In the genomic region with DNA sequence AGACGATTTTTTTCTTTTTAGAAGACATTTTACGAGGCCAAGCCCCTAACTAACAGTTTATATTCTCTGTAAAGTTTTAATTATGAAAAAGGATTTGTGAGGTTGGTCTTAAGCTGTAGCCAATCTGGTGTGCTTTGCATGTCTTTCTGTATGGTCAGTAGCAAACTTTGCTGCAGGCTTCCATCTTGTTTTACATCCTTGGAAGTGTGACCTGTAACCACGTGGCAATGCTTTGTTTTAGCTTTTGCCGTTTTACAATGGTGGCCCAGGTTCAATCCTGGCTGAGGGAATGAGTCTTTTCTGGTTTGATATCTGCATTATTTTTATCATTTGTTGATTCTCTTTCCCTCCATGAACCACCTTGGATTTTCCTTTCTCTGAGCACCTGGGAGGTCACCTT, we compare ENCODE assay signal across 7 cellular contexts. TPM values are rescaled to one million over a fixed set of nuclear protein-coding genes. Genes with fewer than 3 reads are reported as not detected.
DNase-seq lines count a peak whose midpoint lies in the region; ATAC-seq, FAIRE-seq and TF ChIP-seq lines count a peak whose summit lies in the region.
"Not testable (repeated sequence)": the region's sequence is repeated elsewhere in the genome, so short reads cannot be mapped to it uniquely, and the experiment has no call there.

No MANE protein-coding gene starts in this region.

- not testable (repeated sequence) for TF ChIP-seq RAD21 in HepG2 (CRISPR knock-in tag; IDR thresholded peaks at IDR 0.05)

- H3K79me2 ChIP-seq in HepG2 (ENCODE audit: insufficient read depth, low read length), result not testable (repeated sequence)

- ATAC-seq in HepG2, result not testable (repeated sequence)

- in situ Hi-C loops in HepG2 (cut with HindIII; ENCODE audit: extremely low pct_ligation_motif_present, low pct_unique_long_range_greater_than_20kb), result not testable (repeated sequence)

- H3K4me3 ChIP-seq in HUES48 (ENCODE audit: low read depth, low read length) (0 out of 2 replicates have a peak overlapping the region, but pooled peaks have one; percentile 8), SK-N-MC (peak overlapping the region; percentile 36; the same call in 1 of the 2 replicates)
- H3K4me3 ChIP-seq in HepG2 (replicated peaks in 1 of 3; ENCODE audit: insufficient read depth in 1 of 3, low read depth in 2 of 3, low read length in 3 of 3), result not testable (repeated sequence)

- not testable (repeated sequence) for H3K27me3 ChIP-seq in HUES48 (ENCODE audit: control insufficient read depth, insufficient read depth, low read length); HepG2 (ENCODE audit: control insufficient read depth in 1 of 2, insufficient read depth in 2 of 2, low read length in 2 of 2)

- TF ChIP-seq CTCF in brain (conservative IDR thresholded peaks at IDR 0.05); glutamatergic neuron (IDR thresholded peaks at IDR 0.05; ENCODE audit: partially characterized antibody, unreplicated experiment); HepG2 (CRISPR knock-in tag; IDR thresholded peaks at IDR 0.05): not testable (repeated sequence)

- H3K36me3 ChIP-seq in HUES48 (ENCODE audit: control insufficient read depth, insufficient read depth, low read length); SK-N-MC (ENCODE audit: insufficient read depth, low read length); HepG2 (replicated peaks in 1 of 2; ENCODE audit: control insufficient read depth in 1 of 2, insufficient read depth in 2 of 2, low read length in 2 of 2): not testable (repeated sequence)

- not testable (repeated sequence) for BruUV-seq in HepG2 (replicated peaks; lab: Mats Ljungman, UMichigan)

- TF ChIP-seq POLR2A in HepG2 (IDR thresholded peaks at IDR 0.05; ENCODE audit: insufficient read depth in 1 of 2, low read depth in 2 of 2, low read length in 2 of 2), result not testable (repeated sequence)

- WGBS in HepG2 (ENCODE audit: low lambda C conversion rate), result 90% methylated on average over 4 of the region's 4 CpGs

- intact Hi-C loops in HepG2 (cut with micrococcal nuclease; ENCODE audit: unreplicated experiment), result not testable (repeated sequence)

- not testable (repeated sequence) for H3K36me3 Mint-ChIP-seq in brain; glutamatergic neuron (ENCODE audit: unreplicated experiment)

- peaks cover 22% of the 10 kb centered on the region for H3K4me1 Mint-ChIP-seq in brain
- H3K4me1 Mint-ChIP-seq in glutamatergic neuron (ENCODE audit: low read depth, unreplicated experiment), result not testable (repeated sequence)

- POLR2A ChIA-PET in HepG2 (lab: Yijun Ruan, JAX), result interaction anchor here (1.3 to 1.4 kb wide), 2 partner anchors 17 to 19 kb away, joined by 3 to 4 read pairs; no protein-coding TSS in a partner anchor

- H2AFZ ChIP-seq in HepG2 (ENCODE audit: low read length), result not testable (repeated sequence)

- H3K4me2 ChIP-seq in HepG2 (ENCODE audit: low read depth, low read length), result peak overlapping the region; percentile 72; the same call in 1 of the 2 replicates

- H3K4me1 ChIP-seq in HUES48 (ENCODE audit: control insufficient read depth, insufficient read depth, low read length), result peaks cover 32% of the 10 kb centered on the region
- H3K4me1 ChIP-seq in HepG2 (ENCODE audit: insufficient read depth, low read length), result peaks cover 35% of the 10 kb centered on the region

- peak overlapping the region; percentile 13; the same call in 1 of the 2 replicates for H3K9ac ChIP-seq in HUES48 (ENCODE audit: low read depth, low read length)
- H3K9ac ChIP-seq in SK-N-MC (ENCODE audit: insufficient read length); HepG2 (ENCODE audit: insufficient read depth, low read depth, low read length): not testable (repeated sequence)

- H3K27ac ChIP-seq in HUES48 (ENCODE audit: low read depth, low read length) (peak overlapping the region; percentile 65), SK-N-MC (peak overlapping the region; percentile 44; the same call in 1 of the 2 replicates)
- H3K27ac ChIP-seq in HepG2 (ENCODE audit: extremely low read length, insufficient read depth, low read length), result not testable (repeated sequence)

- DNase-seq in NCI-H524 (lab: John Stamatoyannopoulos, UW), result peak; percentile 51 to 67
- DNase-seq in SK-N-MC (ENCODE audit: low read depth, low spot score); glutamatergic neuron; HepG2 (ENCODE audit: low spot score): not testable (repeated sequence)

- CTCF ChIA-PET in HepG2 (lab: Yijun Ruan, JAX; ENCODE audit: low intra/inter-chr PET ratio, low total read pairs), result not testable (repeated sequence)

- H3K27me3 Mint-ChIP-seq in brain; glutamatergic neuron (ENCODE audit: unreplicated experiment): not testable (repeated sequence)

- not testable (repeated sequence) for TF ChIP-seq EP300 in HepG2 (IDR thresholded peaks at IDR 0.05; ENCODE audit: low read depth in 2 of 2, low read length in 2 of 2); HepG2 (CRISPR knock-in tag; IDR thresholded peaks at IDR 0.05; ENCODE audit: borderline replicate concordance)

- H3K9me3 ChIP-seq in HUES48 (ENCODE audit: control insufficient read depth, insufficient read depth, low read length); SK-N-MC (ENCODE audit: low read depth, low read length); HepG2 (ENCODE audit: low read length): not testable (repeated sequence)

- peaks cover 3 to 15% (median 10%) of the 10 kb centered on the region in 5 experiments for H3K9me3 Mint-ChIP-seq in brain
- H3K9me3 Mint-ChIP-seq in glutamatergic neuron (ENCODE audit: unreplicated experiment), result not testable (repeated sequence)

- H3K4me3 Mint-ChIP-seq in brain; glutamatergic neuron (ENCODE audit: unreplicated experiment): not testable (repeated sequence)

- H3K27ac Mint-ChIP-seq in brain (peak overlapping the region; percentile 6 to 54 (median 45)), glutamatergic neuron (ENCODE audit: unreplicated experiment) (peak overlapping the region; percentile 81)

- FAIRE-seq in G401.6 (lab: Jason Lieb, UNC), result peak; percentile 34
- FAIRE-seq in HepG2 (lab: Jason Lieb, UNC), result not testable (repeated sequence)

- not testable (repeated sequence) for H4K20me1 ChIP-seq in HepG2 (ENCODE audit: insufficient read depth, low read length)

RNA-seq across cellular contexts. Expression of gene TOMM7, which starts 19.8 kb away (rescaled TPM):
- polyA plus RNA-seq in brain (ENCODE audit: insufficient read depth, low read depth, low replicate concordance), result 836 TPM
- 111 TPM for total RNA-seq in glutamatergic neuron (ENCODE audit: unreplicated experiment)
- total RNA-seq in HepG2 (2016; rRNA removed; fragmentation: Illumina TruSeq; extraction: Trizol), result 251 and 352 TPM in 2 replicates
- 240 and 298 TPM in 2 replicates for total RNA-seq in HepG2 (2016; cell fraction: cytosol; rRNA removed; fragmentation: Illumina TruSeq; extraction: Trizol; ENCODE audit: low read depth)
- total RNA-seq in HepG2 (2016; cell fraction: insoluble cytoplasmic fraction; rRNA removed; fragmentation: Illumina TruSeq; extraction: Trizol), result 254 and 324 TPM in 2 replicates
- 330 and 358 TPM in 2 replicates for total RNA-seq in HepG2 (2016; cell fraction: membrane; rRNA removed; fragmentation: Illumina TruSeq; extraction: Trizol)
- 87.9 and 93.9 TPM in 2 replicates for total RNA-seq in HepG2 (2016; cell fraction: nucleus; rRNA removed; fragmentation: Illumina TruSeq; extraction: Trizol)
- 328 and 369 TPM in 2 replicates for polyA plus RNA-seq in HepG2 (2011; rRNA removed)
- 127 and 129 TPM in 2 replicates for polyA plus RNA-seq in HepG2 (2011; cell fraction: cytosol; rRNA removed)
- 34.6 and 47.7 TPM in 2 replicates for polyA plus RNA-seq in HepG2 (2011; cell fraction: nucleus; rRNA removed)
- 309 and 319 TPM in 2 replicates for polyA plus RNA-seq in HepG2 (2012)
- 336 and 479 TPM in 2 replicates for polyA plus RNA-seq in HepG2 (2016; cell fraction: cytosol; fragmentation: Illumina TruSeq; extraction: Trizol; ENCODE audit: low read depth)
- polyA plus RNA-seq in HepG2 (2016; cell fraction: insoluble cytoplasmic fraction; fragmentation: Illumina TruSeq; extraction: Trizol; ENCODE audit: low read depth), result 318 and 360 TPM in 2 replicates
- 372 and 511 TPM in 2 replicates for polyA plus RNA-seq in HepG2 (2016; cell fraction: membrane; fragmentation: Illumina TruSeq; extraction: Trizol; ENCODE audit: low read depth)
- 176 and 184 TPM in 2 replicates for polyA plus RNA-seq in HepG2 (2016; cell fraction: nucleus; fragmentation: Illumina TruSeq; extraction: Trizol; ENCODE audit: insufficient read depth, low read depth)
- polyA minus RNA-seq in HepG2 (2011; rRNA and poly(A)+ RNA removed; ENCODE audit: low replicate concordance), result 115 and 385 TPM in 2 replicates
- 16.5 and 34.8 TPM in 2 replicates for polyA minus RNA-seq in HepG2 (2011; cell fraction: cytosol; rRNA and poly(A)+ RNA removed)
- 30.5 and 32.2 TPM in 2 replicates for polyA minus RNA-seq in HepG2 (2011; cell fraction: nucleus; rRNA and poly(A)+ RNA removed)
